Comparison of ENCODE assay signal across 9 cellular contexts in the genomic region with DNA sequence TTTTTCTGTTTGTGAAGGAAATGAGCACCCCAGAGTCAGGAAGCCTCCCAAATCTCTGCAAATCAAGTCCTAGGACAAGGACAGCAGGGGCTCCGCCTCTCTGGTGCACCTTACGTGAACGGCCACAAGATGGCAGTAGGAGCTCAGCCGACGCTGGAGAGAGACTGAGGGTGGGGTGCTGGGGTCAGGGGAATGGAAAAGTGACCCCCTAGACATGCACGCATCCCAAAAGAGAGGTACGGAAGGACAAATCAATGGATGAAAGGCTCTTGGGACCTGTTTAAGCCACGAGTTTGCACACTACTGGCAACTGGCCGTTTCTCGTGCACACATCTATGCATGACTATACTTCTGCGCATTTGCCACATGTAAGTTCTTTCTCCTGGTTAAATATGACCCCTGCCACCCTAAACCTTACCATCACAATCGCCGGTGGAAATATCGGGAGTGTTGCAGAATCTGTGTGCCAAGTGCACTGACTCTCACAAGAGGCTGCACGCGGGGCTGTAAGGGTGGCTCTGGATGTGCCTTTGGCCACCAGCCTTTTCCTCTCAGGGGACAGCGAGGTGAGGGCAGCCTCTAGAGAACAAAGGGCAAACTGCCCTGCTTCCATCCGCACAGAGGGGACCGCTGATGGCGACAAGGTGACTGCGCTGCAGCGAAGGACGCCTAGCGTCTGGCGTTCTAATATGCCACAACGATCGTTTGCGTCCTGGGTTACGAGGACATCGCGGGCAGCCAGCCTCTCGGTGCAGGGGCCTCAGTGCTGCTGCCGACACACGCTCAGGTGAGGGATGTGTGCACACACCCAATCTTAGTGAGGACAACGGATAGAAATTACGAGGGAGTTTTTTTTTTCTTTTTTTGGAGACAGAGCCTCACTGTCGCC.
DNase-seq lines count a peak whose midpoint lies in the region; ATAC-seq and TF ChIP-seq lines count a peak whose summit lies in the region.
"Had no signal": no experiment of that assay in that cellular context is flagged by ENCODE, and none has a peak within 500 bp of the region (broad histone marks: within the 10 kb centered on the region; RNA-seq: fewer than 3 reads in every experiment).

No MANE protein-coding gene starts in this region.

- peaks cover 55% of the 10 kb centered on the region for H3K4me1 Mint-ChIP-seq in activated CD8-positive, alpha-beta T cell treated with anti-CD3 and anti-CD28 coated beads, Interleukin-2, amount 10 ng/mL, durations not matched to agents 7 days and 5 days (ENCODE audit: low read depth)
- H3K4me1 Mint-ChIP-seq in endodermal cell = peaks cover 19% of the 10 kb centered on the region

- H3K4me3 ChIP-seq in endodermal cell (ENCODE audit: low read length) = no peak overlapping the region

- peak; percentile 72 for DNase-seq in AG08396 (ENCODE audit: low spot score)
- peak; percentile 42 for DNase-seq in GM19240 (ENCODE audit: insufficient read length, low spot score)
- DNase-seq in NCI-H446 treated with DMSO at 0.1 percent for 48 hours (lab: John Stamatoyannopoulos, UW) = peak; percentile 41
- DNase-seq in activated CD8-positive, alpha-beta T cell treated with anti-CD3 and anti-CD28 coated beads, Interleukin-2, amount 10 ng/mL, durations not matched to agents 7 days and 5 days = peak; percentile 67
- peak; percentile 86 for DNase-seq in endodermal cell
- peak; percentile 29 for DNase-seq in middle frontal gyrus (ENCODE audit: extremely low spot score, low spot score)
- DNase-seq in stimulated activated CD8-positive, alpha-beta memory T cell treated with anti-CD3 and anti-CD28 coated beads, Interleukin-7, amount 100 ng/mL, for 1 hour (ENCODE audit: low read depth in 2 of 2) = peak; percentile 13 to 31

- H3K36me3 ChIP-seq in endodermal cell (ENCODE audit: control insufficient read depth, insufficient read depth, low read length) = no peaks in the 10 kb centered on the region

- H3K4me1 ChIP-seq in endodermal cell (ENCODE audit: control insufficient read depth, insufficient read depth, low read length) = no peaks in the 10 kb centered on the region

- TF ChIP-seq CTCF in endodermal cell (conservative IDR thresholded peaks at IDR 0.05) = peak; percentile 96

- no peaks in the 10 kb centered on the region for H3K27me3 Mint-ChIP-seq in activated CD8-positive, alpha-beta T cell treated with anti-CD3 and anti-CD28 coated beads, Interleukin-2, amount 10 ng/mL, durations not matched to agents 7 days and 5 days (ENCODE audit: low read depth)
- H3K27me3 Mint-ChIP-seq in endodermal cell (ENCODE audit: insufficient read depth) = peaks cover 4% of the 10 kb centered on the region
- H3K27me3 Mint-ChIP-seq: natural killer cell treated with Interleukin-12 subunit alpha and Interleukin-12 subunit beta and Interleukin-15 and Interleukin-18, amount 100 ng/mL, for 72 hours had no signal

- peaks cover 5% of the 10 kb centered on the region for H3K36me3 Mint-ChIP-seq in activated CD8-positive, alpha-beta T cell treated with anti-CD3 and anti-CD28 coated beads, Interleukin-2, amount 10 ng/mL, durations not matched to agents 7 days and 5 days (ENCODE audit: low read depth)
- H3K36me3 Mint-ChIP-seq in endodermal cell (ENCODE audit: low read depth) = no peaks in the 10 kb centered on the region
- H3K36me3 Mint-ChIP-seq: natural killer cell treated with Interleukin-12 subunit alpha and Interleukin-12 subunit beta and Interleukin-15 and Interleukin-18, amount 100 ng/mL, for 72 hours had no signal

- H3K27ac Mint-ChIP-seq in activated CD8-positive, alpha-beta T cell treated with anti-CD3 and anti-CD28 coated beads, Interleukin-2, amount 10 ng/mL, durations not matched to agents 7 days and 5 days = peak overlapping the region; percentile 5
- no peak overlapping the region for H3K27ac Mint-ChIP-seq in endodermal cell
- H3K27ac Mint-ChIP-seq: natural killer cell treated with Interleukin-12 subunit alpha and Interleukin-12 subunit beta and Interleukin-15 and Interleukin-18, amount 100 ng/mL, for 72 hours had no signal

- no peaks in the 10 kb centered on the region for H3K27me3 ChIP-seq in endodermal cell (ENCODE audit: control insufficient read depth, insufficient read depth, low read length, poor library complexity, severe bottlenecking)

- 75 to 77% methylated on average over 30 to 37 of the region's 37 CpGs for WGBS in endodermal cell (ENCODE audit: insufficient coverage in 1 of 2, insufficient read length in 1 of 2), 2 experiments

- CTCF ChIA-PET in activated CD8-positive, alpha-beta T cell treated with anti-CD3 and anti-CD28 coated beads, Interleukin-2, amount 10 ng/mL, durations not matched to agents 7 days and 5 days (lab: Charles Lee) = interaction anchor here (0.9 to 6.5 kb wide), 15 partner anchors 16 to 615 kb away, joined by 3 to 69 read pairs (median 8); no protein-coding TSS in a partner anchor

- peak; percentile 20 for ATAC-seq in activated CD8-positive, alpha-beta T cell treated with anti-CD3 and anti-CD28 coated beads, Interleukin-2, amount 10 ng/mL, durations not matched to agents 7 days and 5 days
- ATAC-seq in GM19397 (IDR thresholded peaks at IDR 0.05; ENCODE audit: unreplicated experiment) = no peak

- no peaks in the 10 kb centered on the region for H3K9me3 Mint-ChIP-seq in activated CD8-positive, alpha-beta T cell treated with anti-CD3 and anti-CD28 coated beads, Interleukin-2, amount 10 ng/mL, durations not matched to agents 7 days and 5 days (ENCODE audit: insufficient read depth)
- peaks cover 28% of the 10 kb centered on the region for H3K9me3 Mint-ChIP-seq in endodermal cell
- H3K9me3 Mint-ChIP-seq: natural killer cell treated with Interleukin-12 subunit alpha and Interleukin-12 subunit beta and Interleukin-15 and Interleukin-18, amount 100 ng/mL, for 72 hours had no signal

- H3K27ac ChIP-seq in endodermal cell (ENCODE audit: low read depth, low read length) = no peak overlapping the region

- H3K4me3 Mint-ChIP-seq in activated CD8-positive, alpha-beta T cell treated with anti-CD3 and anti-CD28 coated beads, Interleukin-2, amount 10 ng/mL, durations not matched to agents 7 days and 5 days = no peak overlapping the region
- no peak overlapping the region for H3K4me3 Mint-ChIP-seq in endodermal cell
- H3K4me3 Mint-ChIP-seq: natural killer cell treated with Interleukin-12 subunit alpha and Interleukin-12 subunit beta and Interleukin-15 and Interleukin-18, amount 100 ng/mL, for 72 hours had no signal

- POLR2A ChIA-PET in activated CD8-positive, alpha-beta T cell treated with anti-CD3 and anti-CD28 coated beads, Interleukin-2, amount 10 ng/mL, durations not matched to agents 7 days and 5 days (lab: Charles Lee) = no interaction called here

- peaks cover 40% of the 10 kb centered on the region for H3K9me3 ChIP-seq in endodermal cell (ENCODE audit: control insufficient read depth, low read length)

- H3K9ac ChIP-seq in endodermal cell (ENCODE audit: extremely low read depth, low read length, poor library complexity, severe bottlenecking) = no peak overlapping the region

Comparison
In these comparisons a context has a peak if more than half of its experiments do, and no peak if none do; other contexts are left out.
1. DNase-seq: peak in every context shown above with its lines; median percentile 86 in endodermal cell; 72 in AG08396; 67 in activated CD8-positive, alpha-beta T cell treated with anti-CD3 and anti-CD28 coated beads, Interleukin-2, amount 10 ng/mL, durations not matched to agents 7 days and 5 days; 42 in GM19240; 41 in NCI-H446 treated with DMSO at 0.1 percent for 48 hours; 29 in middle frontal gyrus; 22 in stimulated activated CD8-positive, alpha-beta memory T cell treated with anti-CD3 and anti-CD28 coated beads, Interleukin-7, amount 100 ng/mL, for 1 hour.